Comparison of ENCODE assay signal across 20 cellular contexts in genomic region chr3:105108823-105109222, GRCh38.
"Had no signal": no experiment of that assay in that cellular context is flagged by ENCODE, and none has a peak within 500 bp of the region (broad histone marks: within the 10 kb centered on the region; RNA-seq: fewer than 3 reads in every experiment).

No MANE protein-coding gene starts in this region.

- H3K9me3 ChIP-seq: gastrocnemius medialis, neutrophil, pancreas, uterus had no signal

- DNase-seq: activated CD4-positive, alpha-beta T cell treated with anti-CD3 and anti-CD28 coated beads, Interleukin-2, amount 50 U/mL, for 48 hours; activated naive CD4-positive, alpha-beta T cell treated with anti-CD3 and anti-CD28 coated beads for 36 hours; activated T-cell treated with anti-CD3 and anti-CD28 coated beads, Interleukin-2, amount 50 U/mL, for 48 hours; amygdala; effector CD4-positive, alpha-beta T cell; gastrocnemius medialis; head of caudate nucleus; hypothalamus; pancreas; small intestine; T-helper 9 cell; transverse colon; uterus had no signal

- H3K36me3 Mint-ChIP-seq: stimulated activated memory B cell treated with anti-CD40 and anti-IgM and Interleukin-4, amounts not matched to agents 10 μg/mL and 1 μg/mL and 100 μg/mL, for 72 hours had no signal

- H3K27me3 Mint-ChIP-seq: natural killer cell treated with Interleukin-12 subunit alpha and Interleukin-12 subunit beta and Interleukin-15 and Interleukin-18, amount 100 ng/mL, for 72 hours; stimulated activated memory B cell treated with anti-CD40 and anti-IgM and Interleukin-4, amounts not matched to agents 10 μg/mL and 1 μg/mL and 100 μg/mL, for 72 hours had no signal

- H3K36me3 ChIP-seq: cardiac muscle cell, gastrocnemius medialis, neutrophil, pancreas, transverse colon, uterus had no signal

- FAIRE-seq: islet of Langerhans, pancreas, small intestine had no signal

- ATAC-seq: esophagus mucosa; gastrocnemius medialis; natural killer cell treated with Interleukin-12 subunit alpha and Interleukin-12 subunit beta and Interleukin-15 and Interleukin-18, amount 100 ng/mL, for 72 hours; sciatic nerve; stimulated activated memory B cell treated with anti-CD40 and anti-IgM and Interleukin-4, amounts not matched to agents 10 μg/mL and 1 μg/mL and 100 μg/mL, for 72 hours had no signal

- H3K27ac Mint-ChIP-seq: activated naive CD4-positive, alpha-beta T cell treated with anti-CD3 and anti-CD28 coated beads for 36 hours; natural killer cell treated with Interleukin-12 subunit alpha and Interleukin-12 subunit beta and Interleukin-15 and Interleukin-18, amount 100 ng/mL, for 72 hours; stimulated activated memory B cell treated with anti-CD40 and anti-IgM and Interleukin-4, amounts not matched to agents 10 μg/mL and 1 μg/mL and 100 μg/mL, for 72 hours had no signal

- H3K27me3 ChIP-seq: cardiac muscle cell, gastrocnemius medialis, neutrophil, pancreas, transverse colon, uterus had no signal

- H3K4me1 ChIP-seq: gastrocnemius medialis, pancreas, transverse colon, uterus had no signal

- H3K4me3 ChIP-seq: cardiac muscle cell, gastrocnemius medialis, pancreas, transverse colon, uterus had no signal

- H3K27ac ChIP-seq: cardiac muscle cell, gastrocnemius medialis, neutrophil, pancreas, transverse colon, uterus had no signal

- H3K4me3 Mint-ChIP-seq: activated naive CD4-positive, alpha-beta T cell treated with anti-CD3 and anti-CD28 coated beads for 36 hours; natural killer cell treated with Interleukin-12 subunit alpha and Interleukin-12 subunit beta and Interleukin-15 and Interleukin-18, amount 100 ng/mL, for 72 hours; stimulated activated memory B cell treated with anti-CD40 and anti-IgM and Interleukin-4, amounts not matched to agents 10 μg/mL and 1 μg/mL and 100 μg/mL, for 72 hours had no signal

- H3K4me1 Mint-ChIP-seq: stimulated activated memory B cell treated with anti-CD40 and anti-IgM and Interleukin-4, amounts not matched to agents 10 μg/mL and 1 μg/mL and 100 μg/mL, for 72 hours had no signal
